17 cellular contexts compared by ENCODE assay signal in genomic region chr11:74519719-74520118, GRCh38. TPM values are rescaled to one million over a fixed set of nuclear protein-coding genes. Genes with fewer than 3 reads are reported as not detected.
DNase-seq lines count a peak whose midpoint lies in the region; FAIRE-seq and TF ChIP-seq lines count a peak whose summit lies in the region.
"Had no signal": no experiment of that assay in that cellular context is flagged by ENCODE, and none has a peak within 500 bp of the region (broad histone marks: within the 10 kb centered on the region; RNA-seq: fewer than 3 reads in every experiment).

No MANE protein-coding gene starts in this region.

- no peak overlapping the region for H3K4me3 Mint-ChIP-seq in activated CD4-positive, alpha-beta T cell treated with anti-CD3 and anti-CD28 coated beads, Interleukin-2, amount 10 ng/mL, durations not matched to agents 24 days and 14 days
- H3K4me3 Mint-ChIP-seq: CD8-positive, alpha-beta memory T cell had no signal

- WGBS in trophoblast cell (ENCODE audit: extremely low coverage, insufficient coverage, insufficient read length), result no CpG with 5 or more reads among the region's 3 CpGs

- no peak overlapping the region for H3K9ac ChIP-seq in keratinocyte (ENCODE audit: control insufficient read depth, extremely low read depth, insufficient read depth, low read length)
- H3K9ac ChIP-seq in trophoblast cell (ENCODE audit: low read length), result no peak overlapping the region
- H3K9ac ChIP-seq: BLaER1 had no signal

- no peak overlapping the region for H3K4me3 ChIP-seq in keratinocyte (ENCODE audit: control insufficient read depth in 2 of 3, extremely low read depth in 1 of 3, insufficient read depth in 2 of 3, low read depth in 1 of 3, low read length in 3 of 3)
- H3K4me3 ChIP-seq in trophoblast cell (ENCODE audit: low read depth, low read length), result no peak overlapping the region
- H3K4me3 ChIP-seq: BLaER1 had no signal

- H3K79me2 ChIP-seq in keratinocyte (ENCODE audit: control insufficient read depth, insufficient read depth, low read length) (no peaks in the 10 kb centered on the region), trophoblast cell (ENCODE audit: control insufficient read depth, insufficient read depth, low read length, poor library complexity) (peaks cover 2% of the 10 kb centered on the region)

- peak overlapping the region; percentile 47 for H2AK5ac ChIP-seq in trophoblast cell (ENCODE audit: low read length)

- H3K9me1 ChIP-seq in keratinocyte (ENCODE audit: control insufficient read depth, extremely low read depth, insufficient read depth, low read length), result no peaks in the 10 kb centered on the region

- peaks cover 8% of the 10 kb centered on the region for H3K9me3 Mint-ChIP-seq in activated CD4-positive, alpha-beta T cell treated with anti-CD3 and anti-CD28 coated beads, Interleukin-2, amount 10 ng/mL, durations not matched to agents 24 days and 14 days

- no peaks in the 10 kb centered on the region for H3K4me1 Mint-ChIP-seq in activated CD4-positive, alpha-beta T cell treated with anti-CD3 and anti-CD28 coated beads, Interleukin-2, amount 10 ng/mL, durations not matched to agents 24 days and 14 days
- H3K4me1 Mint-ChIP-seq: CD8-positive, alpha-beta memory T cell had no signal

- H4K12ac ChIP-seq in trophoblast cell (ENCODE audit: low read depth, low read length), result no peak overlapping the region

- no peak overlapping the region for H3K23ac ChIP-seq in trophoblast cell (ENCODE audit: low read length)

- no peaks in the 10 kb centered on the region for H3K36me3 Mint-ChIP-seq in activated CD4-positive, alpha-beta T cell treated with anti-CD3 and anti-CD28 coated beads, Interleukin-2, amount 10 ng/mL, durations not matched to agents 24 days and 14 days (ENCODE audit: low read depth)
- H3K36me3 Mint-ChIP-seq: CD8-positive, alpha-beta memory T cell had no signal

- H4K8ac ChIP-seq in trophoblast cell (ENCODE audit: low read depth, low read length), result peak overlapping the region; percentile 71

- no peaks in the 10 kb centered on the region for H3K27me3 ChIP-seq in keratinocyte (ENCODE audit: control insufficient read depth, extremely low read depth, insufficient read depth, low read length)
- H3K27me3 ChIP-seq in trophoblast cell (ENCODE audit: insufficient read depth, low read length), result no peaks in the 10 kb centered on the region
- H3K27me3 ChIP-seq: BLaER1 had no signal

- no peaks in the 10 kb centered on the region for H3K9me3 ChIP-seq in keratinocyte (ENCODE audit: control insufficient read depth, low read depth, low read length)
- H3K9me3 ChIP-seq in trophoblast cell (ENCODE audit: insufficient read depth, low read depth, low read length), result no peaks in the 10 kb centered on the region
- H3K9me3 ChIP-seq: BLaER1, Caco-2 had no signal

- no peak overlapping the region for H3K4me2 ChIP-seq in keratinocyte (ENCODE audit: control insufficient read depth, extremely low read depth, insufficient read depth, low read depth, low read length)
- H3K4me2 ChIP-seq in trophoblast cell (ENCODE audit: low read length), result no peak overlapping the region
- H3K4me2 ChIP-seq: BLaER1 had no signal

- peak overlapping the region; percentile 68 for H2BK5ac ChIP-seq in trophoblast cell (ENCODE audit: low read depth, low read length, poor library complexity)

- no peaks in the 10 kb centered on the region for H3K36me3 ChIP-seq in keratinocyte (ENCODE audit: control insufficient read depth in 2 of 2, extremely low read depth in 1 of 2, insufficient read depth in 2 of 2, low read length in 2 of 2)
- H3K36me3 ChIP-seq in trophoblast cell (ENCODE audit: control insufficient read depth in 1 of 2, insufficient read depth in 2 of 2, low read length in 2 of 2), result no peaks in the 10 kb centered on the region
- H3K36me3 ChIP-seq: BLaER1 had no signal

- H4K20me1 ChIP-seq in keratinocyte (ENCODE audit: control insufficient read depth, extremely low read depth, insufficient read depth, low read length), result no peaks in the 10 kb centered on the region
- H4K20me1 ChIP-seq: BLaER1 had no signal

- H3K27ac ChIP-seq in keratinocyte (ENCODE audit: control insufficient read depth, insufficient read depth, low read length) (no peak overlapping the region), trophoblast cell (ENCODE audit: low read depth, low read length) (no peak overlapping the region)
- H3K27ac ChIP-seq: 22Rv1, BLaER1, HL-60 had no signal

- no peak for TF ChIP-seq CTCF in keratinocyte (optimal IDR thresholded peaks at IDR 0.05 in 1 of 3, IDR thresholded peaks at IDR 0.05 in 1 of 3, conservative IDR thresholded peaks at IDR 0.05 in 1 of 3; ENCODE audit: extremely low read depth in 1 of 3, insufficient read depth in 2 of 3, low read length in 3 of 3)

- no peak overlapping the region for H2AFZ ChIP-seq in keratinocyte (ENCODE audit: control insufficient read depth, low read length)
- no peak overlapping the region for H2AFZ ChIP-seq in trophoblast cell (ENCODE audit: insufficient read depth, low read length, poor library complexity)

- peak overlapping the region; percentile 34 for H4K91ac ChIP-seq in trophoblast cell (ENCODE audit: low read depth, low read length)

- no peak overlapping the region for H3K27ac Mint-ChIP-seq in activated CD4-positive, alpha-beta T cell treated with anti-CD3 and anti-CD28 coated beads, Interleukin-2, amount 10 ng/mL, durations not matched to agents 24 days and 14 days
- H3K27ac Mint-ChIP-seq: CD8-positive, alpha-beta memory T cell had no signal

- FAIRE-seq in keratinocyte (lab: Jason Lieb, UNC), result peak; percentile 36
- FAIRE-seq: GM19239 had no signal

- intact Hi-C loops in activated CD4-positive, alpha-beta T cell treated with anti-CD3 and anti-CD28 coated beads, Interleukin-2, amount 10 ng/mL, durations not matched to agents 24 days and 14 days (cut with micrococcal nuclease), result no loop called here
- intact Hi-C loops in posterior vena cava (cut with DNase I), result loop anchor here in 1 of 2 donors (10.0 kb wide), 1 partner anchor 1065 kb away; no protein-coding TSS in a partner anchor

- dilution Hi-C loops in keratinocyte (cut with MboI; ENCODE audit: extremely low pct_ligation_motif_present, low sequenced_read_pairs), result no loop called here

- H3K14ac ChIP-seq in trophoblast cell (ENCODE audit: low read length), result no peak overlapping the region

- no peak overlapping the region for H3K4ac ChIP-seq in trophoblast cell (ENCODE audit: low read depth, low read length)

- H2BK120ac ChIP-seq in trophoblast cell (ENCODE audit: insufficient read depth, low read length, poor library complexity), result no peak overlapping the region

- DNase-seq in activated CD4-positive, alpha-beta T cell treated with anti-CD3 and anti-CD28 coated beads, Interleukin-2, amount 10 ng/mL, durations not matched to agents 24 days and 14 days, result peak; percentile 29
- DNase-seq in activated CD4-positive, alpha-beta T cell treated with anti-CD3 and anti-CD28 coated beads for 1 hour, result no peak
- DNase-seq in keratinocyte (ENCODE audit: low read depth, low spot score), result no peak
- no peak for DNase-seq in trophoblast cell
- DNase-seq in islet precursor cell, result no peak
- no peak for DNase-seq in posterior vena cava (ENCODE audit: low spot score)
- DNase-seq in HPDE6-E6E7 (ENCODE audit: extremely low spot score), result no peak
- DNase-seq: Caco-2; CD8-positive, alpha-beta memory T cell; DND-41; GDM1; H7; IMR-90 had no signal

- H3K4me1 ChIP-seq in keratinocyte (ENCODE audit: control insufficient read depth, extremely low read depth, insufficient read depth, low read length), result peaks cover 10% of the 10 kb centered on the region
- H3K4me1 ChIP-seq in trophoblast cell (ENCODE audit: control insufficient read depth in 1 of 2, insufficient read depth in 2 of 2, low read length in 2 of 2), result peaks cover 6 to 9% of the 10 kb centered on the region in 2 experiments
- H3K4me1 ChIP-seq: BLaER1, Caco-2 had no signal

- H3K79me1 ChIP-seq in trophoblast cell (ENCODE audit: low read length), result peaks cover 7% of the 10 kb centered on the region

- H3K27me3 Mint-ChIP-seq in activated CD4-positive, alpha-beta T cell treated with anti-CD3 and anti-CD28 coated beads, Interleukin-2, amount 10 ng/mL, durations not matched to agents 24 days and 14 days, result peaks cover 33% of the 10 kb centered on the region

- peak overlapping the region; percentile 65 for H2BK12ac ChIP-seq in trophoblast cell (ENCODE audit: low read length)

- H3K18ac ChIP-seq in trophoblast cell (ENCODE audit: low read length), result peak overlapping the region; percentile 11

RNA-seq across cellular contexts. Expression of gene LIPT2, which starts 26.2 kb away (rescaled TPM):
- 3.1 and 4.7 TPM in 2 replicates for total RNA-seq in activated CD4-positive, alpha-beta T cell treated with anti-CD3 and anti-CD28 coated beads, Interleukin-2, amount 10 ng/mL, durations not matched to agents 24 days and 14 days
- 1.2 to 2.6 TPM (median 2.3 TPM) in 3 replicates for polyA plus RNA-seq in keratinocyte
- 0.35 TPM for polyA plus RNA-seq in keratinocyte (2011; ENCODE audit: low read depth)
- 0.82 and 1.3 TPM in 2 replicates for polyA plus RNA-seq in keratinocyte (2011; cell fraction: cytosol; rRNA removed)
- polyA plus RNA-seq in keratinocyte (2011; cell fraction: nucleus; rRNA removed), result 0.97 and 1.0 TPM in 2 replicates
- polyA plus RNA-seq in keratinocyte (2012; ENCODE audit: low replicate concordance), result 0.56 and 1.8 TPM in 2 replicates
- 1.3 to 8.3 TPM (median 5.0 TPM) in 3 replicates for polyA minus RNA-seq in keratinocyte
- not detected for polyA minus RNA-seq in keratinocyte (2011; cell fraction: cytosol; rRNA and poly(A)+ RNA removed)
- polyA minus RNA-seq in keratinocyte (2011; cell fraction: nucleus; rRNA and poly(A)+ RNA removed), result not detected in 2 replicates
- 4.6 and 5.0 TPM in 2 replicates for polyA plus RNA-seq in trophoblast cell (2013)
- 1 to 10 TPM; 1.2 to 1.4 TPM for total RNA-seq in posterior vena cava

RNA-seq across cellular contexts. Expression of gene KCNE3, which starts 52.4 kb away (rescaled TPM):
- total RNA-seq in activated CD4-positive, alpha-beta T cell treated with anti-CD3 and anti-CD28 coated beads, Interleukin-2, amount 10 ng/mL, durations not matched to agents 24 days and 14 days, result not detected in 2 replicates
- polyA plus RNA-seq in keratinocyte, result not detected in 3 replicates
- not detected for polyA plus RNA-seq in keratinocyte (2011; ENCODE audit: low read depth)
- not detected in 2 replicates for polyA plus RNA-seq in keratinocyte (2011; cell fraction: cytosol; rRNA removed)
- 0.16 TPM in 1 of 2 replicates, not detected in the other for polyA plus RNA-seq in keratinocyte (2011; cell fraction: nucleus; rRNA removed)
- polyA plus RNA-seq in keratinocyte (2012; ENCODE audit: low replicate concordance), result not detected in 2 replicates
- not detected in 3 replicates for polyA minus RNA-seq in keratinocyte
- not detected for polyA minus RNA-seq in keratinocyte (2011; cell fraction: cytosol; rRNA and poly(A)+ RNA removed)
- not detected in 2 replicates for polyA minus RNA-seq in keratinocyte (2011; cell fraction: nucleus; rRNA and poly(A)+ RNA removed)
- polyA plus RNA-seq in trophoblast cell (2013), result 2.4 and 2.7 TPM in 2 replicates
- total RNA-seq in posterior vena cava, result 1 to 10 TPM; 2.6 to 7.3 TPM
- polyA plus RNA-seq: CD8-positive, alpha-beta memory T cell had no signal
